Comparison of ENCODE assay signal across 19 cellular contexts in genomic region chr21:31548688-31549087, GRCh38.
DNase-seq lines count a peak whose midpoint lies in the region; ATAC-seq and TF ChIP-seq lines count a peak whose summit lies in the region.
"Had no signal": no experiment of that assay in that cellular context is flagged by ENCODE, and none has a peak within 500 bp of the region (broad histone marks: within the 10 kb centered on the region; RNA-seq: fewer than 3 reads in every experiment).

No MANE protein-coding gene starts in this region.

- no peak for TF ChIP-seq RAD21 in HCT116 (IDR thresholded peaks at IDR 0.05; ENCODE audit: low read depth)

- POLR2A ChIA-PET in HCT116 (lab: Charles Lee): no interaction called here
- POLR2A ChIA-PET in WTC11 (lab: Charles Lee): interaction anchor here (0.7 kb wide), 1 partner anchor 10 kb away, joined by 5 read pairs; no protein-coding TSS in a partner anchor

- CTCF ChIA-PET in HCT116 (lab: Charles Lee): interaction anchor here (2.1 kb wide), 1 partner anchor 32 kb away, joined by 8 read pairs; no protein-coding TSS in a partner anchor
- CTCF ChIA-PET in WTC11 (lab: Charles Lee): interaction anchor here (0.7 to 3.3 kb wide), 3 partner anchors 10 to 32 kb away, joined by 3 to 20 read pairs (median 3); no protein-coding TSS in a partner anchor

- no peak overlapping the region for H2AFZ ChIP-seq in HCT116 (ENCODE audit: low read depth, low read length, poor library complexity, severe bottlenecking)
- H2AFZ ChIP-seq in neural progenitor cell (replicated peaks): no peak overlapping the region

- H4K20me1 ChIP-seq in HCT116 (ENCODE audit: insufficient read depth) (no peaks in the 10 kb centered on the region), neural progenitor cell (ENCODE audit: low read depth) (peaks cover 40% of the 10 kb centered on the region)

- H3K79me2 ChIP-seq in HCT116 (ENCODE audit: insufficient read depth, low read length): peaks cover 40% of the 10 kb centered on the region
- H3K79me2 ChIP-seq in neural progenitor cell (ENCODE audit: low read depth): peaks cover 98% of the 10 kb centered on the region

- TF ChIP-seq CTCF in GM06990 (IDR thresholded peaks at IDR 0.05; ENCODE audit: insufficient read depth, low read length, poor library complexity, severe bottlenecking): peak; percentile 16
- TF ChIP-seq CTCF in HCT116 (IDR thresholded peaks at IDR 0.05 in 2 of 3, conservative IDR thresholded peaks at IDR 0.05 in 1 of 3; ENCODE audit: borderline replicate concordance in 1 of 3, insufficient read depth in 1 of 3, low read depth in 2 of 3, low read length in 2 of 3): peak in 2 of 3 experiments; percentile 11 to 17; a peak in 1 of 6 replicates
- no peak for TF ChIP-seq CTCF in WTC11 (IDR thresholded peaks at IDR 0.05)
- peak; percentile 15 for TF ChIP-seq CTCF in neural progenitor cell (IDR thresholded peaks at IDR 0.05)
- no peak for TF ChIP-seq CTCF in osteocyte (IDR thresholded peaks at IDR 0.05)

- no peaks in the 10 kb centered on the region for H3K9me2 ChIP-seq in HCT116 (ENCODE audit: insufficient read depth)

- RAD21 ChIA-PET in HCT116 (lab: Charles Lee; ENCODE audit: low non-redundant PET in 1 of 2, low total read pairs in 2 of 2, uncharacterized antibody in 2 of 2, unreplicated experiment in 2 of 2): no interaction called here

- H3K4me2 ChIP-seq in HCT116 (ENCODE audit: low read length) (no peak overlapping the region), neural progenitor cell (no peak overlapping the region)

- H3K9me3 Mint-ChIP-seq in WTC11 (0 out of 2 replicates have a peak, but pooled peaks cover 5% of the 10 kb centered on the region), neural progenitor cell (peaks cover 7% of the 10 kb centered on the region), osteocyte (ENCODE audit: unreplicated experiment) (no peaks in the 10 kb centered on the region)
- H3K9me3 Mint-ChIP-seq: CD14-positive monocyte had no signal

- no peaks in the 10 kb centered on the region for H3K36me3 Mint-ChIP-seq in WTC11
- H3K36me3 Mint-ChIP-seq in neural progenitor cell: peaks cover 17% of the 10 kb centered on the region
- H3K36me3 Mint-ChIP-seq in osteocyte (ENCODE audit: unreplicated experiment): no peaks in the 10 kb centered on the region
- H3K36me3 Mint-ChIP-seq: CD14-positive monocyte had no signal

- H3K27me3 Mint-ChIP-seq in WTC11 (ENCODE audit: low read depth) (no peaks in the 10 kb centered on the region), neural progenitor cell (ENCODE audit: insufficient read depth, low read depth) (peaks cover 5% of the 10 kb centered on the region), osteocyte (ENCODE audit: unreplicated experiment) (no peaks in the 10 kb centered on the region)

- H3K27me3 ChIP-seq in GM06990 (replicated peaks; ENCODE audit: control insufficient read depth, insufficient read depth, low read length): no peaks in the 10 kb centered on the region; the same call in 1 of the 2 replicates
- no peaks in the 10 kb centered on the region for H3K27me3 ChIP-seq in HCT116 (ENCODE audit: insufficient read depth, low read length)
- no peaks in the 10 kb centered on the region for H3K27me3 ChIP-seq in neural progenitor cell

- peaks cover 47% of the 10 kb centered on the region for H3K4me1 Mint-ChIP-seq in WTC11
- peaks cover 50% of the 10 kb centered on the region for H3K4me1 Mint-ChIP-seq in neural progenitor cell
- peaks cover 1% of the 10 kb centered on the region for H3K4me1 Mint-ChIP-seq in osteocyte (ENCODE audit: unreplicated experiment)
- H3K4me1 Mint-ChIP-seq: CD14-positive monocyte had no signal

- DNase-seq in GM06990 (ENCODE audit: extremely low read depth, insufficient read length) (no peak), HCT116 (ENCODE audit: low read depth, low spot score) (no peak), WTC11 (ENCODE audit: low spot score) (no peak), neural progenitor cell (ENCODE audit: low spot score) (no peak), substantia nigra (lab: John Stamatoyannopoulos, UW) (no peak), osteocyte (ENCODE audit: extremely low spot score, unreplicated experiment) (no peak), Right ventricle myocardium inferior (ENCODE audit: missing footprints) (no peak)
- DNase-seq: EL, HFFc6, KG1, NCI-H1048, NCI-H146, NCI-H2107, NCI-H226, NCI-H524 treated with DMSO at 0.1 percent for 48 hours, SIG-M5 had no signal

- H3K27ac Mint-ChIP-seq in WTC11 (0 out of 2 replicates have a peak overlapping the region, but pooled peaks have one; percentile 12), neural progenitor cell (no peak overlapping the region), osteocyte (ENCODE audit: unreplicated experiment) (no peak overlapping the region)
- H3K27ac Mint-ChIP-seq: CD14-positive monocyte, HFFc6 had no signal

- peak; percentile 69 for ATAC-seq in HCT116
- ATAC-seq in WTC11: peak; percentile 38; the same call in 1 of the 2 replicates
- ATAC-seq in HG03175 (IDR thresholded peaks at IDR 0.05; ENCODE audit: unreplicated experiment): no peak
- no peak for ATAC-seq in Right ventricle myocardium inferior
- ATAC-seq: HepG2 had no signal

- H3K9me3 ChIP-seq in HCT116 (ENCODE audit: control insufficient read depth in 1 of 2, insufficient read depth in 1 of 2, low read depth in 1 of 2, low read length in 2 of 2) (no peaks in the 10 kb centered on the region), neural progenitor cell (ENCODE audit: low read depth) (no peaks in the 10 kb centered on the region)

- H3K4me3 Mint-ChIP-seq in WTC11 (no peak overlapping the region), neural progenitor cell (no peak overlapping the region), osteocyte (ENCODE audit: unreplicated experiment) (no peak overlapping the region)
- H3K4me3 Mint-ChIP-seq: CD14-positive monocyte, HFFc6 had no signal

- intact Hi-C loops in HCT116 (cut with micrococcal nuclease): no loop called here
- intact Hi-C loops in Right ventricle myocardium inferior (cut with DNase I): no loop called here

- TF ChIP-seq POLR2A in HCT116 (IDR thresholded peaks at IDR 0.05; ENCODE audit: borderline replicate concordance, extremely low read depth, insufficient read depth, insufficient read length): no peak

- BruUV-seq in HCT116 (replicated peaks; lab: Mats Ljungman, UMichigan): no TSS peak

- H3K36me3 ChIP-seq in GM06990 (ENCODE audit: control insufficient read depth, insufficient read depth, low read length) (no peaks in the 10 kb centered on the region), HCT116 (ENCODE audit: control insufficient read depth in 1 of 2, insufficient read depth in 2 of 2, low read length in 2 of 2) (no peaks in the 10 kb centered on the region), neural progenitor cell (no peaks in the 10 kb centered on the region)

- H3K9ac ChIP-seq in HCT116 (ENCODE audit: low read length) (no peak overlapping the region), neural progenitor cell (no peak overlapping the region)

- peaks cover 5 to 7% of the 10 kb centered on the region in 2 experiments; a peak in 3 of 4 replicates for H3K4me1 ChIP-seq in HCT116 (ENCODE audit: control insufficient read depth in 1 of 2, insufficient read depth in 2 of 2, low read length in 2 of 2)
- peaks cover 37% of the 10 kb centered on the region for H3K4me1 ChIP-seq in neural progenitor cell

- peaks cover 21% of the 10 kb centered on the region for H3F3A ChIP-seq in neural progenitor cell (ENCODE audit: low read depth)

- H3K4me3 ChIP-seq in GM06990 (replicated peaks; ENCODE audit: low read depth, low read length): no peak overlapping the region
- H3K4me3 ChIP-seq in HCT116 (replicated peaks in 1 of 2; ENCODE audit: low read depth in 1 of 2, low read length in 2 of 2): no peak overlapping the region
- H3K4me3 ChIP-seq in neural progenitor cell: no peak overlapping the region

- H3K27ac ChIP-seq in HCT116 (ENCODE audit: low read depth, low read length): no peak overlapping the region
- H3K27ac ChIP-seq in neural progenitor cell: no peak overlapping the region
- no peak overlapping the region for H3K27ac ChIP-seq in substantia nigra (ENCODE audit: low read depth, low read length, poor library complexity, severe bottlenecking)

TF ChIP-seq in HCT116, 20 proteins besides CTCF, POLR2A, EP300 and RAD21 (continues in another document):
- no peak for TF ChIP-seq SP1 (IDR thresholded peaks at IDR 0.05; ENCODE audit: low read depth)
- TF ChIP-seq CEBPB (IDR thresholded peaks at IDR 0.05; ENCODE audit: low read depth): no peak
- TF ChIP-seq CBX3 (IDR thresholded peaks at IDR 0.05; ENCODE audit: low read depth): no peak
- no peak for TF ChIP-seq ELF1 (IDR thresholded peaks at IDR 0.05; ENCODE audit: borderline replicate concordance, low read depth)
- TF ChIP-seq YY1 (IDR thresholded peaks at IDR 0.05; ENCODE audit: extremely low read depth, insufficient replicate concordance, low read depth, low read length): no peak

TF ChIP-seq in WTC11, 78 proteins besides CTCF, POLR2A, EP300 and RAD21 (continues in another document):
- TF ChIP-seq NFATC4 (CRISPR knock-in tag; IDR thresholded peaks at IDR 0.05) (no peak), FOXP4 (CRISPR knock-in tag; IDR thresholded peaks at IDR 0.05) (no peak), CREM (CRISPR knock-in tag; IDR thresholded peaks at IDR 0.05) (no peak), ESRRA (CRISPR knock-in tag; IDR thresholded peaks at IDR 0.05; ENCODE audit: borderline replicate concordance) (no peak), ZNF317 (CRISPR knock-in tag; IDR thresholded peaks at IDR 0.05; ENCODE audit: borderline replicate concordance, low read depth) (no peak), CBFB (CRISPR knock-in tag; IDR thresholded peaks at IDR 0.05; ENCODE audit: low read depth) (no peak), GRHL2 (CRISPR knock-in tag; IDR thresholded peaks at IDR 0.05; ENCODE audit: insufficient replicate concordance, severe bottlenecking) (no peak), ZNF138 (CRISPR knock-in tag; conservative IDR thresholded peaks at IDR 0.05) (no peak), MXD4 (CRISPR knock-in tag; IDR thresholded peaks at IDR 0.05; ENCODE audit: borderline replicate concordance) (no peak), SOX15 (CRISPR knock-in tag; IDR thresholded peaks at IDR 0.05) (no peak), ZNF121 (CRISPR knock-in tag; IDR thresholded peaks at IDR 0.05) (no peak), GABPB1 (CRISPR knock-in tag; IDR thresholded peaks at IDR 0.05) (no peak)

Comparison
In these comparisons a context has a peak if more than half of its experiments do, and no peak if none do; other contexts are left out.
1. CTCF ChIP-seq: peak in GM06990 (single experiment), HCT116 (2 of 3) and neural progenitor cell (single experiment); none in WTC11 (single experiment) and osteocyte (single experiment).
2. ATAC-seq: peak in HCT116 (single experiment) and WTC11 (single experiment); none in HG03175 (single experiment) and Right ventricle myocardium inferior (single experiment).